In the genomic region with DNA sequence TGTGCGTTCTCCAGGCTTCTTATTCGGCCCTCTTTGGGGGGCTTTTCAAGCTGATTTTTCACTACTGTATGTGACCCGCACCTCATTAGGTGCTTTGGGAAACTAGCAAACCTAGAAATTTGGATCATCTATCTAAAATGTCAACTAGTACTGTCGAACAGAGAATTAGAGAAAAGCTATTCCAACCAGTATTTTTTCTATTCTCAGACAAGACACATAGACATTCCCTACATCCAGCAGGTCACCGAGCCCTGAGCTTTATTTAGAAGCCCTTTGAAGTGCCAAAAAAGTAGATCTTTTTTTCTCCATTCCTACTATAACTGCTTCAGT, we compare ENCODE assay signal across 8 cellular contexts. TPM values are rescaled to one million over a fixed set of nuclear protein-coding genes. Genes with fewer than 3 reads are reported as not detected.
A peak's percentile ranks its signal among the peaks of the same experiment; 100 is the strongest.
DNase-seq lines count a peak whose midpoint lies in the region; ATAC-seq and TF ChIP-seq lines count a peak whose summit lies in the region.

No MANE protein-coding gene starts in this region.

- intact Hi-C loops in heart right ventricle (cut with DNase I) (loop anchor here in 3 of 10 donors (5.0 kb wide), 2 partner anchors 36 to 46 kb away; no protein-coding TSS in a partner anchor), Right ventricle myocardium superior (cut with DNase I) (no loop called here), uterus (cut with DNase I; ENCODE audit: low total_unique reads) (no loop called here)

- WGBS in heart right ventricle, 2 donors, result 3% methylated on average over 5 of the region's 5 CpGs

- H3K4me1 ChIP-seq in heart right ventricle (peaks cover 3 to 25% (median 15%) of the 10 kb centered on the region in 9 donors), mononuclear cell (ENCODE audit: insufficient read depth, low read length) (peaks cover 21% of the 10 kb centered on the region), uterus (no peaks in the 10 kb centered on the region)

- H3K4me3 Mint-ChIP-seq in brain, result peak overlapping the region; percentile 92 to 99 (median 97)

- no peak for DNase-seq in heart right ventricle
- DNase-seq in Right ventricle myocardium superior, result no peak
- no peak for DNase-seq in uterus
- no peak for DNase-seq in NOMO-1 treated with dmso at 0.1 percent for 144 hours (lab: John Stamatoyannopoulos, UW; ENCODE audit: unreplicated experiment)
- DNase-seq in GOT3 (lab: John Stamatoyannopoulos, UW), result no peak

- H3K4me3 ChIP-seq in heart right ventricle (peak overlapping the region in 9 of 10 donors; percentile 70 to 98 (median 81)), mononuclear cell (ENCODE audit: low read length) (peak overlapping the region; percentile 76), uterus (peak overlapping the region; percentile 86 to 93)

- TF ChIP-seq POLR2A in uterus (IDR thresholded peaks at IDR 0.05), result no peak

- no peaks in the 10 kb centered on the region for H3K27me3 ChIP-seq in heart right ventricle
- no peaks in the 10 kb centered on the region for H3K27me3 ChIP-seq in mononuclear cell (ENCODE audit: insufficient read depth, low read length)
- H3K27me3 ChIP-seq in uterus, result no peaks in the 10 kb centered on the region

- H3K27ac ChIP-seq in heart right ventricle (peak overlapping the region in 9 of 10 donors; percentile 82 to 98 (median 93)), uterus (peak overlapping the region; percentile 85 to 94)

- H3K27ac Mint-ChIP-seq in brain, result peak overlapping the region; percentile 92 to 99 (median 98)

- TF ChIP-seq CTCF in heart right ventricle (IDR thresholded peaks at IDR 0.05) (no peak), brain (conservative IDR thresholded peaks at IDR 0.05) (no peak), uterus (IDR thresholded peaks at IDR 0.05) (no peak)

- peaks cover 44% of the 10 kb centered on the region for H3K36me3 Mint-ChIP-seq in brain

- peaks cover 0 to 39% (median 21%) of the 10 kb centered on the region in 9 donors for H3K36me3 ChIP-seq in heart right ventricle
- no peaks in the 10 kb centered on the region for H3K36me3 ChIP-seq in uterus

- peaks cover 24% of the 10 kb centered on the region for H3K27me3 Mint-ChIP-seq in brain

- H3K4me1 Mint-ChIP-seq in brain, result peaks cover 45% of the 10 kb centered on the region

- no peak for ATAC-seq in heart right ventricle
- ATAC-seq in Right ventricle myocardium superior (ENCODE audit: poor library complexity), result no peak
- no peak for ATAC-seq in HG02981 (IDR thresholded peaks at IDR 0.05; ENCODE audit: unreplicated experiment)

- H3K9me3 Mint-ChIP-seq in brain, result no peaks in the 10 kb centered on the region

- H3K9me3 ChIP-seq in heart right ventricle (no peaks in the 10 kb centered on the region), mononuclear cell (ENCODE audit: low read depth, low read length) (no peaks in the 10 kb centered on the region), uterus (no peaks in the 10 kb centered on the region)

RNA-seq across cellular contexts. Expression of a gene that starts 0.3 kb away (rescaled TPM):
- total RNA-seq in heart right ventricle (100 to 1,000 TPM in 2 of 10 donors, 10 to 100 TPM in 8; 70.3 to 124 (median 73.7) TPM), Right ventricle myocardium superior (66.9 TPM), mononuclear cell (403 TPM), uterus (100 to 1,000 TPM in 3 of 4 donors, 10 to 100 TPM in 1; 97.6 to 474 (median 227) TPM)
- polyA plus RNA-seq in heart right ventricle (100 to 1,000 TPM in 1 of 2 donors, 10 to 100 TPM in 1; 66.1 to 322 TPM), brain (ENCODE audit: insufficient read depth, low read depth, low replicate concordance) (451 TPM)

RNA-seq across cellular contexts. Expression of a gene that starts 32.5 kb away (rescaled TPM):
- total RNA-seq in heart right ventricle (10 to 100 TPM; 19.9 to 32.2 (median 26.2) TPM), Right ventricle myocardium superior (30.4 TPM), mononuclear cell (7.1 TPM), uterus (10 to 100 TPM in 2 of 4 donors, 1 to 10 TPM in 2; 2.6 to 47.0 (median 12.8) TPM)
- polyA plus RNA-seq in heart right ventricle (10 to 100 TPM; 15.7 to 19.7 TPM), brain (ENCODE audit: insufficient read depth, low read depth, low replicate concordance) (92.9 TPM)

RNA-seq across cellular contexts. Expression of a gene that starts 33.5 kb away (rescaled TPM):
- 10 to 100 TPM; 49.4 to 64.9 (median 59.6) TPM for total RNA-seq in heart right ventricle
- polyA plus RNA-seq in heart right ventricle, result 100 to 1,000 TPM in 1 of 2 donors, 10 to 100 TPM in 1; 94.3 to 105 TPM
- 64.4 TPM for total RNA-seq in Right ventricle myocardium superior
- polyA plus RNA-seq in brain (ENCODE audit: insufficient read depth, low read depth, low replicate concordance), result 126 TPM
- 16.6 TPM for total RNA-seq in mononuclear cell
- 10 to 100 TPM; 17.3 to 97.6 (median 38.1) TPM for total RNA-seq in uterus

RNA-seq across cellular contexts. Expression of a gene that starts 39.9 kb away (rescaled TPM):
- under 1 TPM in 1 of 10 donors, not detected in 9; 0.50 TPM for total RNA-seq in heart right ventricle
- under 1 TPM in 1 of 2 donors, not detected in 1; 0.17 TPM for polyA plus RNA-seq in heart right ventricle
- not detected for total RNA-seq in Right ventricle myocardium superior
- 113 TPM for polyA plus RNA-seq in brain (ENCODE audit: insufficient read depth, low read depth, low replicate concordance)
- total RNA-seq in mononuclear cell, result 0.21 TPM
- total RNA-seq in uterus, result 1 to 10 TPM in 2 of 4 donors, not detected in 2; 5.0 to 5.5 TPM

RNA-seq across cellular contexts. Expression of a gene that starts 42.7 kb away (rescaled TPM):
- total RNA-seq in heart right ventricle (10 to 100 TPM; 48.6 to 79.8 (median 58.2) TPM), Right ventricle myocardium superior (55.7 TPM), mononuclear cell (149 TPM), uterus (100 to 1,000 TPM in 1 of 4 donors, 10 to 100 TPM in 3; 59.4 to 178 (median 72.8) TPM)
- polyA plus RNA-seq in heart right ventricle (10 to 100 TPM; 22.7 to 38.0 TPM), brain (ENCODE audit: insufficient read depth, low read depth, low replicate concordance) (195 TPM)
